In the genomic region with DNA sequence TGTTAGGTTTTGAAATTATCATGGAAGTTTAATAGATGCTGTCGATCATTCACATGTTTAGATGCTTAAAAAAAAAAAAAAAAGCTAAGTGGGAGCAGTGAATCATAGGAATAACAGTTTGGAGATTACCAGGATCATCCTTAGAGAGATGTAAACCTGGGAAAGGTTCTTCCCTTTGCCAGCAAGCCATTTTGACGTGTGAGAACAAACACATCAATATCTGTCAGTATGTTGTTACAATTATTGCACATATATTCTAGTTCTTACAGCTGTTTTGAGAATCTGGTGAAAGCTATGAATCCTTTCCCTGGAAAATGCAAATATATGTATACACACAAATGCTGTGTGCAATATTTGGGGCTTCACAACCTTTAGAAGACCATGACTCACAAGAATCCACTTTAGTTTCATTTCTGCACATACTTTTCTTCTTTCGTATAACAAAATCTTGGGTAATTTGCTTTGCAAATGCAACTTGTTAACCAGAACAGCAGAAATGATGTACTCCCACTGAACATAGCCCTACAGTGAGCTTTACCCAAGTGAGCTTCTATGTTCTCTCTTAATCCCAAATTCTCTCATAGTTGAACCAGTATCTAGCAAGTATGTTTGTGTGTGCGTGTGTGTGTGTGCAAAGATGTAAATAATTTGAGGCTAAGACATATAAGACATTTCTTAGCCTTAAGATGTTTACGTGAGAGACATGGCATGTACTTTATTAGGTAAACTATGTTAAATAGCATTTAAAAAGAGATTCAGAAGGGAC, we compare ENCODE assay signal across 10 cellular contexts. TPM values are rescaled to one million over a fixed set of nuclear protein-coding genes. Genes with fewer than 3 reads are reported as not detected.
DNase-seq lines count a peak whose midpoint lies in the region; ATAC-seq and TF ChIP-seq lines count a peak whose summit lies in the region.
"Had no signal": no experiment of that assay in that cellular context is flagged by ENCODE, and none has a peak within 500 bp of the region (broad histone marks: within the 10 kb centered on the region; RNA-seq: fewer than 3 reads in every experiment).

No MANE protein-coding gene starts in this region.

- H3K4ac ChIP-seq in mesenchymal stem cell (ENCODE audit: low read depth in 1 of 2, low read length in 2 of 2), result no peak overlapping the region

- POLR2A ChIA-PET in HEK293T (lab: Yijun Ruan, JAX), result no interaction called here

- H3K23ac ChIP-seq in mesenchymal stem cell (ENCODE audit: low read length in 2 of 2), result no peak overlapping the region

- intact Hi-C loops in stomach (cut with DNase I; ENCODE audit: low total_unique reads), result no loop called here
- intact Hi-C loops in vagina (cut with DNase I), result no loop called here

- H2BK5ac ChIP-seq in mesenchymal stem cell (ENCODE audit: low read depth, low read length, poor library complexity, severe bottlenecking), result no peak overlapping the region

- H2BK120ac ChIP-seq in mesenchymal stem cell (ENCODE audit: low read depth, low read length), result no peak overlapping the region

- no peak overlapping the region for H3K4me3 ChIP-seq in mesenchymal stem cell (ENCODE audit: insufficient read depth in 1 of 2, low read depth in 1 of 2, low read length in 2 of 2)
- no peak overlapping the region for H3K4me3 ChIP-seq in stomach
- no peak overlapping the region for H3K4me3 ChIP-seq in vagina
- H3K4me3 ChIP-seq: SJCRH30 had no signal

- TF ChIP-seq POLR2A in stomach (IDR thresholded peaks at IDR 0.05), result no peak
- TF ChIP-seq POLR2A in vagina (IDR thresholded peaks at IDR 0.05), result no peak

- H3K27ac ChIP-seq in mesenchymal stem cell (ENCODE audit: low read length, poor library complexity, severe bottlenecking), result peak overlapping the region; percentile 70
- peak overlapping the region in 1 of 5 donors; percentile 21 for H3K27ac ChIP-seq in stomach
- H3K27ac ChIP-seq in vagina, result no peak overlapping the region
- H3K27ac ChIP-seq: SJCRH30 had no signal

- no peak overlapping the region for H3K4me2 ChIP-seq in mesenchymal stem cell (ENCODE audit: low read length, poor library complexity, severe bottlenecking)

- H2BK15ac ChIP-seq in mesenchymal stem cell (ENCODE audit: low read depth, poor library complexity, severe bottlenecking), result no peak overlapping the region

- no peak overlapping the region for H4K91ac ChIP-seq in mesenchymal stem cell (ENCODE audit: low read length)

- H3K79me1 ChIP-seq in mesenchymal stem cell (replicated peaks; ENCODE audit: low read length, poor library complexity, severe bottlenecking), result no peaks in the 10 kb centered on the region

- no peak overlapping the region for H3K9ac ChIP-seq in mesenchymal stem cell (ENCODE audit: low read length)

- H3K18ac ChIP-seq in mesenchymal stem cell (ENCODE audit: low read depth in 1 of 2, low read length in 2 of 2), result no peak overlapping the region

- H2AFZ ChIP-seq in mesenchymal stem cell (ENCODE audit: low read depth, low read length), result no peak overlapping the region

- no peak overlapping the region for H4K8ac ChIP-seq in mesenchymal stem cell (ENCODE audit: low read length)

- DNase-seq in HEK293T (ENCODE audit: extremely low spot score) (no peak), OCI-M1 (lab: John Stamatoyannopoulos, UW) (peak; percentile 23), mesenchymal stem cell (peak; percentile 83), stomach (no peak), mesenteric fat pad (ENCODE audit: low spot score) (no peak), vagina (ENCODE audit: extremely low spot score in 2 of 2) (no peak)
- DNase-seq: mesendoderm, NCI-H1436 treated with DMSO at 0.1 percent for 48 hours, SJCRH30 had no signal

- no peaks in the 10 kb centered on the region for H3K9me3 ChIP-seq in mesenchymal stem cell (ENCODE audit: control insufficient read depth, low read length)
- H3K9me3 ChIP-seq in stomach, result no peaks in the 10 kb centered on the region
- H3K9me3 ChIP-seq in vagina, result no peaks in the 10 kb centered on the region
- H3K9me3 ChIP-seq: SJCRH30 had no signal

- H3K27me3 ChIP-seq in mesenchymal stem cell (ENCODE audit: control insufficient read depth in 1 of 2, insufficient read depth in 1 of 2, low read length in 2 of 2) (no peaks in the 10 kb centered on the region), stomach (no peaks in the 10 kb centered on the region), vagina (no peaks in the 10 kb centered on the region)
- H3K27me3 ChIP-seq: SJCRH30 had no signal

- H3K4me1 ChIP-seq in mesenchymal stem cell (ENCODE audit: control insufficient read depth, insufficient read depth, low read depth, low read length) (peaks cover 5% of the 10 kb centered on the region), stomach (peaks cover 11 to 61% (median 17%) of the 10 kb centered on the region in 4 donors), vagina (peaks cover 8% of the 10 kb centered on the region)
- H3K4me1 ChIP-seq: SJCRH30 had no signal

- TF ChIP-seq CTCF in stomach (IDR thresholded peaks at IDR 0.05) (no peak), vagina (IDR thresholded peaks at IDR 0.05) (no peak)

- no peak overlapping the region for H2BK12ac ChIP-seq in mesenchymal stem cell (ENCODE audit: low read length in 2 of 2)

- H2AK5ac ChIP-seq in mesenchymal stem cell (ENCODE audit: low read length, severe bottlenecking), result no peak overlapping the region

- WGBS in mesenchymal stem cell, result 77% methylated on average over 4 of the region's 5 CpGs
- WGBS in stomach, 5 donors, result 67 to 77% (median 68%) methylated on average over 5 of the region's 5 CpGs

- H3K36me3 ChIP-seq in mesenchymal stem cell (ENCODE audit: control insufficient read depth in 1 of 2, insufficient read depth in 2 of 2, low read depth in 1 of 2, low read length in 2 of 2) (peaks cover 10 to 58% of the 10 kb centered on the region in 2 experiments), stomach (peaks cover 42 to 66% (median 60%) of the 10 kb centered on the region in 4 donors), vagina (peaks cover 0 to 53% of the 10 kb centered on the region in 2 donors)

- CTCF ChIA-PET in HEK293T (lab: Yijun Ruan, JAX), result no interaction called here

- no peak for TF ChIP-seq EP300 in stomach (IDR thresholded peaks at IDR 0.05)

- ATAC-seq in GM18511 (IDR thresholded peaks at IDR 0.05; ENCODE audit: unreplicated experiment), result peak; percentile 57

- H3K14ac ChIP-seq in mesenchymal stem cell (ENCODE audit: low read length in 2 of 2), result no peak overlapping the region

TF ChIP-seq in HEK293T, 16 proteins besides CTCF, POLR2A, EP300 and RAD21:
- TF ChIP-seq PKNOX1 (IDR thresholded peaks at IDR 0.05), result peak; percentile 22; the same call in 1 of the 2 replicates
- TF ChIP-seq ELF4 (IDR thresholded peaks at IDR 0.05), result no peak
- TF ChIP-seq L3MBTL2 (conservative IDR thresholded peaks at IDR 0.05), result no peak
- TF ChIP-seq CTBP1 (IDR thresholded peaks at IDR 0.05; ENCODE audit: borderline replicate concordance), result no peak

RNA-seq across cellular contexts. Expression of gene NFKBIZ, which starts 12.1 kb away (rescaled TPM):
- polyA plus RNA-seq in mesenchymal stem cell (2013, experiment 1 of 2), result 44.7 TPM
- 39.9 TPM for polyA plus RNA-seq in mesenchymal stem cell (2013, experiment 2 of 2)
- 100 to 1,000 TPM in 2 of 5 donors, 10 to 100 TPM in 3; 37.1 to 199 (median 84.0) TPM for total RNA-seq in stomach
- polyA plus RNA-seq in stomach, result 10 to 100 TPM; 11.5 to 21.1 (median 14.4) TPM
- 133 TPM for total RNA-seq in mesenteric fat pad
- total RNA-seq in vagina, result 136 TPM

Comparison
In these comparisons a context has a peak if more than half of its experiments do, and no peak if none do; other contexts are left out.
1. DNase-seq: peak in OCI-M1 (single experiment) and mesenchymal stem cell (single experiment); none in HEK293T (single experiment), stomach (single experiment), mesenteric fat pad (single experiment) and vagina (0 of 2).